ENCODE assay signal across 21 cellular contexts in genomic region chr13:35496011-35496410, GRCh38.
"Had no signal": no experiment of that assay in that cellular context is flagged by ENCODE, and none has a peak within 500 bp of the region (broad histone marks: within the 10 kb centered on the region; RNA-seq: fewer than 3 reads in every experiment).

No MANE protein-coding gene starts in this region.

- H3K4me3 ChIP-seq: cardiac muscle cell, colonic mucosa, esophagus squamous epithelium, heart right ventricle, right lobe of liver, testis, transverse colon had no signal

- ATAC-seq: activated CD4-positive, alpha-beta T cell treated with anti-CD3 and anti-CD28 coated beads for 36 hours; activated CD8-positive, alpha-beta memory T cell treated with anti-CD3 and anti-CD28 coated beads, Interleukin-2, amount 10 ng/mL, durations not matched to agents 7 days and 5 days; activated CD8-positive, alpha-beta T cell treated with anti-CD3 and anti-CD28 coated beads, Interleukin-2, amount 10 ng/mL, durations not matched to agents 7 days and 5 days; activated naive CD4-positive, alpha-beta T cell treated with anti-CD3 and anti-CD28 coated beads, Interleukin-2, amount 50 U/mL, for 72 hours; heart right ventricle; right lobe of liver; stimulated activated naive CD8-positive, alpha-beta T cell treated with anti-CD3 and anti-CD28 coated beads, Interleukin-15, Interleukin-2, amounts not matched to agents 100 U/mL and 50 U/mL, for 24 hours had no signal

- DNase-seq: activated CD4-positive, alpha-beta T cell treated with anti-CD3 and anti-CD28 coated beads for 36 hours; activated CD4-positive, CD25-positive, alpha-beta regulatory T cell; activated CD8-positive, alpha-beta memory T cell treated with anti-CD3 and anti-CD28 coated beads, Interleukin-2, amount 10 ng/mL, durations not matched to agents 7 days and 5 days; activated CD8-positive, alpha-beta T cell treated with anti-CD3 and anti-CD28 coated beads, Interleukin-2, amount 10 ng/mL, durations not matched to agents 7 days and 5 days; activated T-cell treated with anti-CD3 and anti-CD28 coated beads, Interleukin-2, amount 50 U/mL, for 48 hours; cerebellar nuclear complex; colonic mucosa; effector CD8-positive, alpha-beta T cell; esophagus squamous epithelium; foreskin melanocyte; heart right ventricle; naive B cell; nephron progenitor cell; right lobe of liver; stimulated activated CD4-positive, alpha-beta T cell treated with anti-CD3 and anti-CD28 coated beads, Interleukin-2, amount 100 ng/mL, for 48 hours; stimulated activated naive CD8-positive, alpha-beta T cell treated with anti-CD3 and anti-CD28 coated beads, Interleukin-15, Interleukin-2, amounts not matched to agents 100 U/mL and 50 U/mL, for 24 hours; T1000; testis; transverse colon had no signal
